Comparison of ENCODE assay signal across 20 cellular contexts in the genomic region with DNA sequence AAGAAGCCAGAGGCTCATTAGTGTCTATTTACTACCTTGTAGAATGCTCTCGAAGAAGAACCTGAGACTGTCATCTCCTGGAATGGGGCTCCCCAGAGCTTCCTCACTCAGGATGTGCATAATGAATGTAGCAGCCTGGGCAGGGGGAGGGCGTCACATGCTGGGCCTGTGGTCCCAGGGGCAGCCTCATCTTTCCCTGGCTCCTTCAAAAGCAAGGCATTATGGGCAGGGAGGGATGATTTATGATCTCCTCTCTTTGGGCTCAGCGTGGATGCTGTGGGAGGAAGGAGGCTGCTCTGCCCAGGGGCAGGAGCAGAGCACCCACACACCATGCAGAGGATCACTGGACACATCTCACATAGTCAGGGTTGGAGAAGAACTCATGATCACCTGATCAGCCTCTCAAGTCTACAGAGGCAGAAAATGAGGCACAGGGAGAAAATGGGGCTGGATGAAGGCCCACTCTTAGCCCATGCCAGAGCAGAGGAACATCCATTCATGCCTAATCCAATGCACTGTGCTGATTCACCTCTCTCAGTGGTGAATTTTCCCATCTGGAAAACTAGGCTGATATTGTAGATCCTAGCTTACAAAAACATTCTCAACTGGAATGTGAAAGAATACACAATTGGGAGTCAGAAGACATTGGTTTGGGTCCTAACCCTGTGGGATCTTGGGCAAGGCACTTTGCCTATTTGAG.
DNase-seq lines count a peak whose midpoint lies in the region; ATAC-seq and TF ChIP-seq lines count a peak whose summit lies in the region.
"Had no signal": no experiment of that assay in that cellular context is flagged by ENCODE, and none has a peak within 500 bp of the region (broad histone marks: within the 10 kb centered on the region; RNA-seq: fewer than 3 reads in every experiment).

No MANE protein-coding gene starts in this region.

- TF ChIP-seq POLR2A in body of pancreas (IDR thresholded peaks at IDR 0.05) = no peak

- no peak overlapping the region for H3K4me3 Mint-ChIP-seq in neural crest cell
- H3K4me3 Mint-ChIP-seq: activated CD8-positive, alpha-beta T cell treated with anti-CD3 and anti-CD28 coated beads for 36 hours; activated naive CD4-positive, alpha-beta T cell treated with anti-CD3 and anti-CD28 coated beads, Interleukin-2, amount 10 ng/mL, durations not matched to agents 7 days and 5 days; activated T-cell treated with anti-CD3 and anti-CD28 coated beads, Interleukin-2, amount 50 U/mL, for 4 hours; HFFc6; IgD-negative memory B cell; T-helper 2 cell treated with Interferon-gamma antibody and Interleukin-4, amounts not matched to agents 5 μg/mL and 100 μg/mL, for 36 hours had no signal

- no peak for TF ChIP-seq EP300 in SK-N-SH (IDR thresholded peaks at IDR 0.05; ENCODE audit: borderline replicate concordance in 1 of 2, low read depth in 1 of 2, low read length in 1 of 2)

- H3K9me3 ChIP-seq in SK-N-SH (no peaks in the 10 kb centered on the region), body of pancreas (no peaks in the 10 kb centered on the region)
- H3K9me3 ChIP-seq: left lung, SJSA1, spleen had no signal

- intact Hi-C loops in body of pancreas (cut with DNase I) = no loop called here

- H3K4me3 ChIP-seq in SK-N-SH (ENCODE audit: low read depth in 2 of 2, low read length in 1 of 2) (no peak overlapping the region), body of pancreas (no peak overlapping the region)
- H3K4me3 ChIP-seq: left lung, SJSA1, spleen had no signal

- POLR2A ChIA-PET in SK-N-SH (lab: Yijun Ruan, JAX) = no interaction called here

- H3K27ac ChIP-seq in SK-N-SH (ENCODE audit: low read depth in 2 of 2, low read length in 1 of 2) (no peak overlapping the region; a peak in 1 of 4 replicates), body of pancreas (peak overlapping the region in 2 of 4 donors; percentile 22 to 47)
- H3K27ac ChIP-seq: left lung, SJSA1, spleen had no signal

- no peaks in the 10 kb centered on the region for H3K79me2 ChIP-seq in SK-N-SH (ENCODE audit: insufficient read depth)

- no peak for TF ChIP-seq CTCF in SK-N-SH (IDR thresholded peaks at IDR 0.05)
- TF ChIP-seq CTCF in neural crest cell (conservative IDR thresholded peaks at IDR 0.05) = no peak
- no peak for TF ChIP-seq CTCF in body of pancreas (IDR thresholded peaks at IDR 0.05)

- no peaks in the 10 kb centered on the region for H4K20me1 ChIP-seq in SK-N-SH (ENCODE audit: insufficient read depth)

- no peak overlapping the region for H3K9ac ChIP-seq in SK-N-SH

- H3K4me2 ChIP-seq in SK-N-SH = no peak overlapping the region

- H3K9me3 Mint-ChIP-seq in neural crest cell = peaks cover 3% of the 10 kb centered on the region
- H3K9me3 Mint-ChIP-seq: activated CD8-positive, alpha-beta T cell treated with anti-CD3 and anti-CD28 coated beads for 36 hours; HFFc6 had no signal

- H3K36me3 ChIP-seq in SK-N-SH (replicated peaks in 1 of 2; ENCODE audit: control insufficient read depth in 1 of 2, insufficient read depth in 2 of 2, low read length in 1 of 2) = no peaks in the 10 kb centered on the region
- no peaks in the 10 kb centered on the region for H3K36me3 ChIP-seq in body of pancreas (replicated peaks in 1 of 2; ENCODE audit: insufficient read depth in 1 of 2, low read depth in 2 of 2)
- H3K36me3 ChIP-seq: left lung, SJSA1, spleen had no signal

- no peak overlapping the region for H2AFZ ChIP-seq in SK-N-SH (ENCODE audit: low read depth)

- TF ChIP-seq RAD21 in SK-N-SH (IDR thresholded peaks at IDR 0.05; ENCODE audit: low read length) = no peak

- peaks cover 13% of the 10 kb centered on the region for H3K27me3 Mint-ChIP-seq in neural crest cell (ENCODE audit: low read depth)

- no peaks in the 10 kb centered on the region for H3F3A ChIP-seq in SK-N-SH (replicated peaks; ENCODE audit: insufficient read depth)

- no peaks in the 10 kb centered on the region for H3K36me3 Mint-ChIP-seq in neural crest cell (ENCODE audit: low read depth)
- H3K36me3 Mint-ChIP-seq: activated naive CD4-positive, alpha-beta T cell treated with anti-CD3 and anti-CD28 coated beads, Interleukin-2, amount 10 ng/mL, durations not matched to agents 7 days and 5 days had no signal

- H3K4me1 ChIP-seq in SK-N-SH (ENCODE audit: control insufficient read depth in 1 of 2, insufficient read depth in 2 of 2, low read depth in 1 of 2, low read length in 1 of 2) (peaks cover 0 to 4% of the 10 kb centered on the region in 2 experiments; a peak in 1 of 4 replicates), body of pancreas (no peaks in the 10 kb centered on the region)
- H3K4me1 ChIP-seq: left lung, spleen had no signal

- DNase-seq in SK-N-SH (no peak), NCI-H187 treated with DMSO at 0.1 percent for 48 hours (lab: John Stamatoyannopoulos, UW) (peak; percentile 23), fibroblast of peridontal ligament (ENCODE audit: extremely low read depth) (peak; percentile 23), neural crest cell (ENCODE audit: low read depth, low spot score) (no peak), body of pancreas (no peak)
- no peak for DNase-seq in stimulated activated CD4-positive, alpha-beta T cell treated with anti-CD3 and anti-CD28 coated beads, Interleukin-2, amount 100 ng/mL, for 48 hours
- DNase-seq: 8988T; activated CD4-positive, CD25-positive, alpha-beta regulatory T cell; activated CD8-positive, alpha-beta T cell treated with anti-CD3 and anti-CD28 coated beads for 36 hours; activated naive CD4-positive, alpha-beta T cell treated with anti-CD3 and anti-CD28 coated beads, Interleukin-2, amount 10 ng/mL, durations not matched to agents 7 days and 5 days; activated T-cell treated with anti-CD3 and anti-CD28 coated beads, Interleukin-2, amount 50 U/mL, for 4 hours; left lung; NCI-H345; spleen had no signal

- WGBS in SK-N-SH (ENCODE audit: low lambda C conversion rate) = 64% methylated on average over 2 of the region's 3 CpGs
- WGBS in body of pancreas, 2 donors = 61 to 67% methylated on average over 3 of the region's 3 CpGs

- peak; percentile 10; the same call in 1 of the 3 replicates for ATAC-seq in SK-N-SH treated with all-trans-retinoic acid at 6 μM for 48 hours
- no peak for ATAC-seq in HG02852 (IDR thresholded peaks at IDR 0.05; ENCODE audit: unreplicated experiment)
- ATAC-seq in body of pancreas = no peak
- ATAC-seq: activated CD8-positive, alpha-beta T cell treated with anti-CD3 and anti-CD28 coated beads for 36 hours; activated T-cell treated with anti-CD3 and anti-CD28 coated beads, Interleukin-2, amount 50 U/mL, for 4 hours had no signal

- H3K27me3 ChIP-seq in SK-N-SH (ENCODE audit: insufficient read depth) (no peaks in the 10 kb centered on the region; the same call in 1 of the 2 replicates), body of pancreas (no peaks in the 10 kb centered on the region)
- H3K27me3 ChIP-seq: left lung, SJSA1 had no signal

- CTCF ChIA-PET in SK-N-SH (lab: Yijun Ruan, JAX) = no interaction called here

- no peaks in the 10 kb centered on the region for H3K9me2 ChIP-seq in SK-N-SH

- no peaks in the 10 kb centered on the region for H3K4me1 Mint-ChIP-seq in neural crest cell
- H3K4me1 Mint-ChIP-seq: activated naive CD4-positive, alpha-beta T cell treated with anti-CD3 and anti-CD28 coated beads, Interleukin-2, amount 10 ng/mL, durations not matched to agents 7 days and 5 days had no signal

- H3K27ac Mint-ChIP-seq in neural crest cell (ENCODE audit: unreplicated experiment) = peak overlapping the region; percentile 36
- H3K27ac Mint-ChIP-seq: activated CD8-positive, alpha-beta T cell treated with anti-CD3 and anti-CD28 coated beads for 36 hours; activated naive CD4-positive, alpha-beta T cell treated with anti-CD3 and anti-CD28 coated beads, Interleukin-2, amount 10 ng/mL, durations not matched to agents 7 days and 5 days; IgD-negative memory B cell; T-helper 2 cell treated with Interferon-gamma antibody and Interleukin-4, amounts not matched to agents 5 μg/mL and 100 μg/mL, for 36 hours had no signal

TF ChIP-seq in SK-N-SH treated with all-trans-retinoic acid at 6 μM for 48 hours, 23 proteins besides CTCF, POLR2A, EP300 and RAD21:
- TF ChIP-seq ZC3H10 (CRISPR knock-in tag; IDR thresholded peaks at IDR 0.05) = no peak

TF ChIP-seq in SK-N-SH, 30 proteins besides CTCF, POLR2A, EP300 and RAD21:
- TF ChIP-seq MEF2A (IDR thresholded peaks at IDR 0.05; ENCODE audit: borderline replicate concordance, low read depth) (no peak), SIN3A (IDR thresholded peaks at IDR 0.05; ENCODE audit: borderline replicate concordance, low read depth, low read length) (no peak), ZBTB33 (IDR thresholded peaks at IDR 0.05; ENCODE audit: borderline replicate concordance, low read depth) (no peak), TCF12 (IDR thresholded peaks at IDR 0.05) (no peak), YY1 (IDR thresholded peaks at IDR 0.05; ENCODE audit: low read depth) (no peak), RCOR1 (IDR thresholded peaks at IDR 0.05; ENCODE audit: low read length) (no peak), TEAD4 (IDR thresholded peaks at IDR 0.05; ENCODE audit: borderline replicate concordance, insufficient read depth) (no peak), FOXM1 (IDR thresholded peaks at IDR 0.05; ENCODE audit: low read depth) (no peak), FOSL2 (IDR thresholded peaks at IDR 0.05; ENCODE audit: borderline replicate concordance, low read depth) (no peak), SMC3 (IDR thresholded peaks at IDR 0.05; ENCODE audit: low read depth, low read length) (no peak), CHD2 (IDR thresholded peaks at IDR 0.05; ENCODE audit: low read length, partially characterized antibody) (no peak)
- TF ChIP-seq, protein P1, sequence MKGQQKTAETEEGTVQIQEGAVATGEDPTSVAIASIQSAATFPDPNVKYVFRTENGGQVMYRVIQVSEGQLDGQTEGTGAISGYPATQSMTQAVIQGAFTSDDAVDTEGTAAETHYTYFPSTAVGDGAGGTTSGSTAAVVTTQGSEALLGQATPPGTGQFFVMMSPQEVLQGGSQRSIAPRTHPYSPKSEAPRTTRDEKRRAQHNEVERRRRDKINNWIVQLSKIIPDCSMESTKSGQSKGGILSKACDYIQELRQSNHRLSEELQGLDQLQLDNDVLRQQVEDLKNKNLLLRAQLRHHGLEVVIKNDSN (IDR thresholded peaks at IDR 0.05; ENCODE audit: borderline replicate concordance, low read depth) = no peak

Comparison
In these comparisons a context has a peak if more than half of its experiments do, and no peak if none do; other contexts are left out.
1. DNase-seq: peak in NCI-H187 treated with DMSO at 0.1 percent for 48 hours (single experiment) and fibroblast of peridontal ligament (single experiment); none in SK-N-SH (single experiment), neural crest cell (single experiment), body of pancreas (0 of 4) and stimulated activated CD4-positive, alpha-beta T cell treated with anti-CD3 and anti-CD28 coated beads, Interleukin-2, amount 100 ng/mL, for 48 hours (0 of 2).